1 cellular context compared by ENCODE assay signal in genomic region chr1:75615664-75616435, GRCh38.
TF ChIP-seq lines count a peak whose summit lies in the region.

No MANE protein-coding gene starts in this region.

TF ChIP-seq in GM23338, 12 proteins besides CTCF, POLR2A, EP300 and RAD21 (continued from another document):
- no peak for TF ChIP-seq ZNF462 (CRISPR knock-in tag; IDR thresholded peaks at IDR 0.05)
- TF ChIP-seq EZH2phosphoT487 (IDR thresholded peaks at IDR 0.05; ENCODE audit: unreplicated experiment): no peak
- TF ChIP-seq ZNF331 (CRISPR knock-in tag; IDR thresholded peaks at IDR 0.05; ENCODE audit: low read depth): no peak
- no peak for TF ChIP-seq CREB1 (CRISPR knock-in tag; IDR thresholded peaks at IDR 0.05; ENCODE audit: low read depth)
- TF ChIP-seq JUNB (IDR thresholded peaks at IDR 0.05; ENCODE audit: unreplicated experiment): no peak
- no peak for TF ChIP-seq POLR2AphosphoS5 (IDR thresholded peaks at IDR 0.05; ENCODE audit: low read depth)
- no peak for TF ChIP-seq STAT1 (IDR thresholded peaks at IDR 0.05; ENCODE audit: unreplicated experiment)
